Comparison of ENCODE assay signal across 8 cellular contexts in genomic region chr12:30823140-30823669, GRCh38.
DNase-seq lines count a peak whose midpoint lies in the region; ATAC-seq and TF ChIP-seq lines count a peak whose summit lies in the region.

No MANE protein-coding gene starts in this region.

- H3K27me3 Mint-ChIP-seq in effector memory CD8-positive, alpha-beta T cell, result peaks cover 28 to 62% of the 10 kb centered on the region in 2 donors

- no peaks in the 10 kb centered on the region for H3K4me1 ChIP-seq in mucosa of stomach (ENCODE audit: control insufficient read depth, insufficient read depth, low read length)
- H3K4me1 ChIP-seq in tibial nerve, result peaks cover 0 to 11% (median 5%) of the 10 kb centered on the region in 4 donors

- peak in 4 of 5 experiments; percentile 16 to 40 (median 24) for TF ChIP-seq CTCF in tibial nerve (IDR thresholded peaks at IDR 0.05)

- peak overlapping the region; percentile 61 for H3K9ac ChIP-seq in mucosa of stomach (ENCODE audit: low read length)

- H3K9me3 ChIP-seq in mucosa of stomach (ENCODE audit: control insufficient read depth, low read length) (no peaks in the 10 kb centered on the region), tibial nerve (no peaks in the 10 kb centered on the region)

- peaks cover 15 to 20% of the 10 kb centered on the region in 2 donors for H3K4me1 Mint-ChIP-seq in effector memory CD8-positive, alpha-beta T cell (ENCODE audit: low read depth in 2 of 2)

- TF ChIP-seq POLR2A in tibial nerve (IDR thresholded peaks at IDR 0.05), result no peak

- ATAC-seq in effector memory CD8-positive, alpha-beta T cell (replicated peaks), result peak; percentile 84

- H3K36me3 ChIP-seq in mucosa of stomach (ENCODE audit: control insufficient read depth, insufficient read depth, low read length) (no peaks in the 10 kb centered on the region), tibial nerve (no peaks in the 10 kb centered on the region)

- H3K27ac Mint-ChIP-seq in effector memory CD8-positive, alpha-beta T cell, result peak overlapping the region; percentile 72 to 81

- WGBS in tibial nerve, 2 donors, result 38 to 58% methylated on average over 14 to 34 of the region's 34 CpGs

- H3K9me3 Mint-ChIP-seq in effector memory CD8-positive, alpha-beta T cell, result no peaks in the 10 kb centered on the region

- peak overlapping the region; percentile 92 to 94 for H3K4me3 Mint-ChIP-seq in effector memory CD8-positive, alpha-beta T cell

- H3K27ac ChIP-seq in tibial nerve, result peak overlapping the region; percentile 60 to 80 (median 72)

- H3K36me3 Mint-ChIP-seq in effector memory CD8-positive, alpha-beta T cell (ENCODE audit: insufficient read depth), result no peaks in the 10 kb centered on the region

- DNase-seq in NCI-H510A (lab: John Stamatoyannopoulos, UW) (peak; percentile 30), NCI-H510A treated with DMSO at 0.1 percent for 48 hours (lab: John Stamatoyannopoulos, UW) (no peak), tibial nerve (ENCODE audit: low spot score in 2 of 2) (peak in 1 of 2 donors; percentile 21), NCI-H2107 treated with DMSO at 0.1 percent for 48 hours (lab: John Stamatoyannopoulos, UW; ENCODE audit: unreplicated experiment) (no peak), RPMI8226 (no peak)
- DNase-seq in activated CD4-positive, alpha-beta T cell treated with anti-CD3 and anti-CD28 coated beads for 1 hour, result peak; percentile 12
- peak; percentile 15 to 20 (median 17) for DNase-seq in effector memory CD8-positive, alpha-beta T cell

- peak overlapping the region; percentile 49 for H3K4me3 ChIP-seq in mucosa of stomach (ENCODE audit: low read length)
- H3K4me3 ChIP-seq in tibial nerve, result peak overlapping the region; percentile 40 to 59 (median 50)

- no peak for TF ChIP-seq EP300 in tibial nerve (IDR thresholded peaks at IDR 0.05)

- H3K27me3 ChIP-seq in mucosa of stomach (ENCODE audit: control insufficient read depth, insufficient read depth, low read length), result no peaks in the 10 kb centered on the region
- H3K27me3 ChIP-seq in tibial nerve, result no peaks in the 10 kb centered on the region

Comparison
In these comparisons a context has a peak if more than half of its experiments do, and no peak if none do; other contexts are left out.
1. DNase-seq: peak in NCI-H510A (single experiment), activated CD4-positive, alpha-beta T cell treated with anti-CD3 and anti-CD28 coated beads for 1 hour (single experiment) and effector memory CD8-positive, alpha-beta T cell (3 of 3); none in NCI-H510A treated with DMSO at 0.1 percent for 48 hours (single experiment), NCI-H2107 treated with DMSO at 0.1 percent for 48 hours (single experiment) and RPMI8226 (single experiment).